In genomic region chr7:26233902-26234511, GRCh38 we compare ENCODE assay signal across 1 cellular context.
A peak's percentile ranks its signal among the peaks of the same experiment; 100 is the strongest.
TF ChIP-seq lines count a peak whose summit lies in the region.

No MANE protein-coding gene starts in this region.

TF ChIP-seq in K562, 482 proteins besides CTCF, POLR2A, EP300 and RAD21 (continued from another document and continues in another):
- TF ChIP-seq IRF9 (tag; IDR thresholded peaks at IDR 0.05) (peak; percentile 74), TAF15 (IDR thresholded peaks at IDR 0.05; ENCODE audit: low read depth, low read length) (no peak), ZNF778 (CRISPR knock-in tag; IDR thresholded peaks at IDR 0.05) (no peak), ETV1 (tag; conservative IDR thresholded peaks at IDR 0.05; ENCODE audit: low read depth) (peak; percentile 51; the same call in 1 of the 2 replicates), NFE2 (IDR thresholded peaks at IDR 0.05; ENCODE audit: low read depth) (peak; percentile 99), RBM22 (IDR thresholded peaks at IDR 0.05; ENCODE audit: low read depth, low read length, poor library complexity, severe bottlenecking) (no peak), RCOR1 (IDR thresholded peaks at IDR 0.05; ENCODE audit: borderline replicate concordance in 1 of 2, low read depth in 2 of 2, low read length in 2 of 2) (peak in 1 of 2 experiments; percentile 72; a peak in 1 of 4 replicates), ZNF354B (CRISPR knock-in tag; IDR thresholded peaks at IDR 0.05) (peak; percentile 78), KLF16 (IDR thresholded peaks at IDR 0.05) (no peak), ZNF444 (CRISPR knock-in tag; IDR thresholded peaks at IDR 0.05) (peak; percentile 55; the same call in 1 of the 2 replicates), ZNF184 (CRISPR knock-in tag; IDR thresholded peaks at IDR 0.05) (no peak), ZNF311 (CRISPR knock-in tag; IDR thresholded peaks at IDR 0.05) (peak; percentile 88), MITF (IDR thresholded peaks at IDR 0.05) (no peak), SREBF1 (IDR thresholded peaks at IDR 0.05; ENCODE audit: borderline replicate concordance, low read depth, low read length) (no peak), MBD2 (IDR thresholded peaks at IDR 0.05; ENCODE audit: borderline replicate concordance, low read depth) (no peak), VEZF1 (CRISPR knock-in tag; IDR thresholded peaks at IDR 0.05) (peak; percentile 58; the same call in 1 of the 2 replicates), BCLAF1 (IDR thresholded peaks at IDR 0.05; ENCODE audit: borderline replicate concordance in 1 of 2, control insufficient read depth in 1 of 2, low read depth in 2 of 2, low read length in 1 of 2) (no peak), ZNF76 (CRISPR knock-in tag; IDR thresholded peaks at IDR 0.05; ENCODE audit: borderline replicate concordance) (0 out of 2 replicates have a peak, but pooled peaks have one; percentile 47), BRF1 (IDR thresholded peaks at IDR 0.05; ENCODE audit: borderline replicate concordance, extremely low read depth, insufficient read length) (no peak), JUN (IDR thresholded peaks at IDR 0.05; ENCODE audit: borderline replicate concordance, low read depth, low read length) (no peak), JUN (CRISPR knock-in tag; IDR thresholded peaks at IDR 0.05; ENCODE audit: borderline replicate concordance) (no peak), AFF4 (CRISPR knock-in tag; IDR thresholded peaks at IDR 0.05) (no peak), CREB1 (IDR thresholded peaks at IDR 0.05) (0 out of 2 replicates have a peak, but pooled peaks have one; percentile 20), CREB1 (CRISPR knock-in tag; IDR thresholded peaks at IDR 0.05) (no peak), CHD7 (IDR thresholded peaks at IDR 0.05; ENCODE audit: low read depth, low read length) (no peak), THRA (IDR thresholded peaks at IDR 0.05) (no peak), E2F1 (CRISPR knock-in tag; IDR thresholded peaks at IDR 0.05) (no peak), ZNF707 (CRISPR knock-in tag; conservative IDR thresholded peaks at IDR 0.05) (0 out of 2 replicates have a peak, but pooled peaks have one; percentile 8), GTF2E2 (tag; IDR thresholded peaks at IDR 0.05) (no peak)
